In genomic region chr7:138527746-138528223, GRCh38 we compare ENCODE assay signal across 16 cellular contexts.
DNase-seq lines count a peak whose midpoint lies in the region; ATAC-seq, FAIRE-seq and TF ChIP-seq lines count a peak whose summit lies in the region.
"Had no signal": no experiment of that assay in that cellular context is flagged by ENCODE, and none has a peak within 500 bp of the region (broad histone marks: within the 10 kb centered on the region; RNA-seq: fewer than 3 reads in every experiment).

No MANE protein-coding gene starts in this region.

- FAIRE-seq in H54 (lab: Jason Lieb, UNC), result no peak

- no peak for TF ChIP-seq CTCF in neural progenitor cell (IDR thresholded peaks at IDR 0.05)

- H3K9ac ChIP-seq in neural progenitor cell, result no peak overlapping the region

- H3K4me2 ChIP-seq in neural progenitor cell, result no peak overlapping the region

- no peak overlapping the region for H2AFZ ChIP-seq in neural progenitor cell (replicated peaks)

- H3K9me3 ChIP-seq in neural progenitor cell (ENCODE audit: low read depth), result peaks cover 27% of the 10 kb centered on the region

- H3K27ac Mint-ChIP-seq in neural progenitor cell, result no peak overlapping the region
- H3K27ac Mint-ChIP-seq: activated T-helper 2 cell treated with anti-CD3 and anti-CD28 coated beads, Interferon-gamma antibody, Interleukin-2, Interleukin-4, amounts not matched to agents 10 μg/mL and 5 μg/mL and 100 μg/mL, durations not matched to agents 14 hours and 24 hours and 36 hours; HFFc6 had no signal

- no peak for ATAC-seq in HG03280 (IDR thresholded peaks at IDR 0.05; ENCODE audit: unreplicated experiment)
- no peak for ATAC-seq in HG02623 (IDR thresholded peaks at IDR 0.05; ENCODE audit: unreplicated experiment)

- peaks cover 78% of the 10 kb centered on the region for H3K36me3 Mint-ChIP-seq in neural progenitor cell

- DNase-seq in NCI-H1417 (lab: John Stamatoyannopoulos, UW) (peak; percentile 9 to 27 (median 20)), NCI-H1417 treated with DMSO at 0.1 percent for 48 hours (lab: John Stamatoyannopoulos, UW) (no peak), NCI-H2227 (lab: John Stamatoyannopoulos, UW; ENCODE audit: unreplicated experiment) (peak; percentile 13), dermis blood vessel endothelial cell (peak; percentile 27), neural progenitor cell (ENCODE audit: low spot score) (peak; percentile 2), H54 (ENCODE audit: insufficient read length, low spot score) (no peak)
- DNase-seq: HFFc6, NCI-H1436 treated with DMSO at 0.1 percent for 48 hours, NCI-H526 treated with DMSO at 0.1 percent for 48 hours, RPMI8226, spleen had no signal

- H3K27me3 Mint-ChIP-seq in neural progenitor cell (ENCODE audit: insufficient read depth, low read depth), result peaks cover 2% of the 10 kb centered on the region
- H3K27me3 Mint-ChIP-seq: brain had no signal

- no peak overlapping the region for H3K4me3 ChIP-seq in neural progenitor cell
- H3K4me3 ChIP-seq: lung, spleen had no signal

- no peaks in the 10 kb centered on the region for H3K4me1 Mint-ChIP-seq in neural progenitor cell
- H3K4me1 Mint-ChIP-seq: brain had no signal

- H3K36me3 ChIP-seq in neural progenitor cell, result peaks cover 83% of the 10 kb centered on the region

- TF ChIP-seq POLR2A in H54 (IDR thresholded peaks at IDR 0.05; ENCODE audit: low read depth, low read length), result no peak

- no peaks in the 10 kb centered on the region for H3K4me1 ChIP-seq in neural progenitor cell
- H3K4me1 ChIP-seq: spleen had no signal

- peaks cover 51% of the 10 kb centered on the region for H3K9me3 Mint-ChIP-seq in neural progenitor cell

- H3K27ac ChIP-seq in neural progenitor cell, result no peak overlapping the region
- H3K27ac ChIP-seq: spleen had no signal

- H3K4me3 Mint-ChIP-seq in neural progenitor cell, result no peak overlapping the region
- H3K4me3 Mint-ChIP-seq: brain, HFFc6 had no signal

- H3K79me2 ChIP-seq in neural progenitor cell (ENCODE audit: low read depth), result peaks cover 95% of the 10 kb centered on the region

- no peaks in the 10 kb centered on the region for H4K20me1 ChIP-seq in neural progenitor cell (ENCODE audit: low read depth)

- H3F3A ChIP-seq in neural progenitor cell (ENCODE audit: low read depth), result peaks cover 65% of the 10 kb centered on the region

- H3K27me3 ChIP-seq in neural progenitor cell, result no peaks in the 10 kb centered on the region
- H3K27me3 ChIP-seq: spleen had no signal

Comparison
In these comparisons a context has a peak if more than half of its experiments do, and no peak if none do; other contexts are left out.
1. DNase-seq: peak in NCI-H1417 (3 of 3), NCI-H2227 (single experiment), dermis blood vessel endothelial cell (single experiment) and neural progenitor cell (single experiment); none in NCI-H1417 treated with DMSO at 0.1 percent for 48 hours (single experiment) and H54 (single experiment).